Comparison of ENCODE assay signal across 1 cellular context in the genomic region with DNA sequence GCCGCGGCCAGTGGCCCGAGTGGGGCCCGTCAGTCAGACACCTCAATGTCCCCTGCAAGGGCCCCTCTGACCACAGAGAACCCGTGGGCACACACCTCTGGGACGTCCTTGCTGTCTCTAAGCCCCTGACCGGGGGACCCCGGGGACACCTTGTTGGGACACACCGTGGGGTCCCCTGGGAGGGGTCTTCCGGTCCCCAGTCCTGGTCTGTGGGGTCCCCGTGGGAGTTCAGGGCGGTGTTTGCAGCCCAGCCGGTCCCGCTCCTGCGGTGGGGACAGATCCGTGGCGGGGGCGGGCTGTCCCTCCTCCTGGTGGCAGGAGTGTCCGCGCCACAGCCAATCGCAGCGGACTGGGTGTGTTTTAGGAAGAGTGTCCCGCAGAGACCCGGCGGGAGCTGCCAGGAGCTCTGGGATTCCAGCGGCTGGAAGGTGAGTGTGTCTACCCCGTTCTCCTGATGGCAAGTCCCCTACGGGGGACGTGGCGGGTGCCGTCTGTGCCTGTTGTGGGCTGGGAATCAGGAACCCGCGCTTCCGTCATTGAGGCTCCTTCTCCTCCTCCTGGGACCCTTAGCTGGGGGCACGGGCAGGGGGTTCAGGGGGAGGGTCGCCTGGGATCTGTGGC.
TF ChIP-seq lines count a peak whose summit lies in the region.

No MANE protein-coding gene starts in this region.

TF ChIP-seq in HepG2, 621 proteins besides CTCF, POLR2A, EP300 and RAD21 (continued from another document and continues in another):
- TF ChIP-seq, protein P1, sequence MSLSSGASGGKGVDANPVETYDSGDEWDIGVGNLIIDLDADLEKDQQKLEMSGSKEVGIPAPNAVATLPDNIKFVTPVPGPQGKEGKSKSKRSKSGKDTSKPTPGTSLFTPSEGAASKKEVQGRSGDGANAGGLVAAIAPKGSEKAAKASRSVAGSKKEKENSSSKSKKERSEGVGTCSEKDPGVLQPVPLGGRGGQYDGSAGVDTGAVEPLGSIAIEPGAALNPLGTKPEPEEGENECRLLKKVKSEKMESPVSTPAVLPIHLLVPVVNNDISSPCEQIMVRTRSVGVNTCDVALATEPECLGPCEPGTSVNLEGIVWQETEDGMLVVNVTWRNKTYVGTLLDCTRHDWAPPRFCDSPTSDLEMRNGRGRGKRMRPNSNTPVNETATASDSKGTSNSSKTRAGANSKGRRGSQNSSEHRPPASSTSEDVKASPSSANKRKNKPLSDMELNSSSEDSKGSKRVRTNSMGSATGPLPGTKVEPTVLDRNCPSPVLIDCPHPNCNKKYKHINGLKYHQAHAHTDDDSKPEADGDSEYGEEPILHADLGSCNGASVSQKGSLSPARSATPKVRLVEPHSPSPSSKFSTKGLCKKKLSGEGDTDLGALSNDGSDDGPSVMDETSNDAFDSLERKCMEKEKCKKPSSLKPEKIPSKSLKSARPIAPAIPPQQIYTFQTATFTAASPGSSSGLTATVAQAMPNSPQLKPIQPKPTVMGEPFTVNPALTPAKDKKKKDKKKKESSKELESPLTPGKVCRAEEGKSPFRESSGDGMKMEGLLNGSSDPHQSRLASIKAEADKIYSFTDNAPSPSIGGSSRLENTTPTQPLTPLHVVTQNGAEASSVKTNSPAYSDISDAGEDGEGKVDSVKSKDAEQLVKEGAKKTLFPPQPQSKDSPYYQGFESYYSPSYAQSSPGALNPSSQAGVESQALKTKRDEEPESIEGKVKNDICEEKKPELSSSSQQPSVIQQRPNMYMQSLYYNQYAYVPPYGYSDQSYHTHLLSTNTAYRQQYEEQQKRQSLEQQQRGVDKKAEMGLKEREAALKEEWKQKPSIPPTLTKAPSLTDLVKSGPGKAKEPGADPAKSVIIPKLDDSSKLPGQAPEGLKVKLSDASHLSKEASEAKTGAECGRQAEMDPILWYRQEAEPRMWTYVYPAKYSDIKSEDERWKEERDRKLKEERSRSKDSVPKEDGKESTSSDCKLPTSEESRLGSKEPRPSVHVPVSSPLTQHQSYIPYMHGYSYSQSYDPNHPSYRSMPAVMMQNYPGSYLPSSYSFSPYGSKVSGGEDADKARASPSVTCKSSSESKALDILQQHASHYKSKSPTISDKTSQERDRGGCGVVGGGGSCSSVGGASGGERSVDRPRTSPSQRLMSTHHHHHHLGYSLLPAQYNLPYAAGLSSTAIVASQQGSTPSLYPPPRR (CRISPR knock-in tag; IDR thresholded peaks at IDR 0.05; ENCODE audit: borderline replicate concordance) = no peak; the same call in 1 of the 2 replicates
- TF ChIP-seq MAZ (IDR thresholded peaks at IDR 0.05; ENCODE audit: borderline replicate concordance, low read depth, low read length) (no peak; the same call in 1 of the 2 replicates), MAZ (CRISPR knock-in tag; IDR thresholded peaks at IDR 0.05; ENCODE audit: low read depth) (no peak; the same call in 1 of the 2 replicates), MTA3 (CRISPR knock-in tag; IDR thresholded peaks at IDR 0.05) (no peak), ZNF451 (CRISPR knock-in tag; IDR thresholded peaks at IDR 0.05) (0 out of 2 replicates have a peak, but pooled peaks have one; percentile 58), NFYB (CRISPR knock-in tag; IDR thresholded peaks at IDR 0.05) (peak; percentile 88), ELF4 (CRISPR knock-in tag; IDR thresholded peaks at IDR 0.05; ENCODE audit: borderline replicate concordance) (no peak), ARID2 (CRISPR knock-in tag; IDR thresholded peaks at IDR 0.05; ENCODE audit: borderline replicate concordance) (0 out of 2 replicates have a peak, but pooled peaks have one; percentile 3), SMAD3 (CRISPR knock-in tag; IDR thresholded peaks at IDR 0.05) (peak; percentile 37), JUNB (CRISPR knock-in tag; IDR thresholded peaks at IDR 0.05; ENCODE audit: borderline replicate concordance) (no peak), ZNF746 (CRISPR knock-in tag; IDR thresholded peaks at IDR 0.05) (peak; percentile 91), PITX1 (CRISPR knock-in tag; IDR thresholded peaks at IDR 0.05) (no peak), ZNF605 (CRISPR knock-in tag; IDR thresholded peaks at IDR 0.05) (0 out of 2 replicates have a peak, but pooled peaks have one; percentile 10), MIER3 (CRISPR knock-in tag; IDR thresholded peaks at IDR 0.05; ENCODE audit: borderline replicate concordance) (no peak), NR3C1 (CRISPR knock-in tag; IDR thresholded peaks at IDR 0.05) (no peak), ZNF33B (CRISPR knock-in tag; IDR thresholded peaks at IDR 0.05) (no peak), SP5 (CRISPR knock-in tag; IDR thresholded peaks at IDR 0.05; ENCODE audit: borderline replicate concordance, low read depth) (peak; percentile 46; the same call in 1 of the 2 replicates), MAF1 (CRISPR knock-in tag; IDR thresholded peaks at IDR 0.05; ENCODE audit: borderline replicate concordance) (peak; percentile 19; the same call in 1 of the 2 replicates), RBM39 (IDR thresholded peaks at IDR 0.05; ENCODE audit: low read depth, low read length, poor library complexity, severe bottlenecking) (peak; percentile 69), TCF7 (IDR thresholded peaks at IDR 0.05; ENCODE audit: low read depth) (no peak), ZNF780A (CRISPR knock-in tag; IDR thresholded peaks at IDR 0.05) (0 out of 2 replicates have a peak, but pooled peaks have one; percentile 73), MEIS1 (CRISPR knock-in tag; IDR thresholded peaks at IDR 0.05; ENCODE audit: borderline replicate concordance) (0 out of 2 replicates have a peak, but pooled peaks have one; percentile 1), FOSL2 (CRISPR knock-in tag; IDR thresholded peaks at IDR 0.05) (no peak; the same call in 1 of the 2 replicates)
- TF ChIP-seq, protein P2, sequence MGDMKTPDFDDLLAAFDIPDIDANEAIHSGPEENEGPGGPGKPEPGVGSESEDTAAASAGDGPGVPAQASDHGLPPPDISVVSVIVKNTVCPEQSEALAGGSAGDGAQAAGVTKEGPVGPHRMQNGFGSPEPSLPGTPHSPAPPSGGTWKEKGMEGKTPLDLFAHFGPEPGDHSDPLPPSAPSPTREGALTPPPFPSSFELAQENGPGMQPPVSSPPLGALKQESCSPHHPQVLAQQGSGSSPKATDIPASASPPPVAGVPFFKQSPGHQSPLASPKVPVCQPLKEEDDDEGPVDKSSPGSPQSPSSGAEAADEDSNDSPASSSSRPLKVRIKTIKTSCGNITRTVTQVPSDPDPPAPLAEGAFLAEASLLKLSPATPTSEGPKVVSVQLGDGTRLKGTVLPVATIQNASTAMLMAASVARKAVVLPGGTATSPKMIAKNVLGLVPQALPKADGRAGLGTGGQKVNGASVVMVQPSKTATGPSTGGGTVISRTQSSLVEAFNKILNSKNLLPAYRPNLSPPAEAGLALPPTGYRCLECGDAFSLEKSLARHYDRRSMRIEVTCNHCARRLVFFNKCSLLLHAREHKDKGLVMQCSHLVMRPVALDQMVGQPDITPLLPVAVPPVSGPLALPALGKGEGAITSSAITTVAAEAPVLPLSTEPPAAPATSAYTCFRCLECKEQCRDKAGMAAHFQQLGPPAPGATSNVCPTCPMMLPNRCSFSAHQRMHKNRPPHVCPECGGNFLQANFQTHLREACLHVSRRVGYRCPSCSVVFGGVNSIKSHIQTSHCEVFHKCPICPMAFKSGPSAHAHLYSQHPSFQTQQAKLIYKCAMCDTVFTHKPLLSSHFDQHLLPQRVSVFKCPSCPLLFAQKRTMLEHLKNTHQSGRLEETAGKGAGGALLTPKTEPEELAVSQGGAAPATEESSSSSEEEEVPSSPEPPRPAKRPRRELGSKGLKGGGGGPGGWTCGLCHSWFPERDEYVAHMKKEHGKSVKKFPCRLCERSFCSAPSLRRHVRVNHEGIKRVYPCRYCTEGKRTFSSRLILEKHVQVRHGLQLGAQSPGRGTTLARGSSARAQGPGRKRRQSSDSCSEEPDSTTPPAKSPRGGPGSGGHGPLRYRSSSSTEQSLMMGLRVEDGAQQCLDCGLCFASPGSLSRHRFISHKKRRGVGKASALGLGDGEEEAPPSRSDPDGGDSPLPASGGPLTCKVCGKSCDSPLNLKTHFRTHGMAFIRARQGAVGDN (CRISPR knock-in tag; IDR thresholded peaks at IDR 0.05) = peak; percentile 54; the same call in 1 of the 2 replicates
- TF ChIP-seq, protein P3, sequence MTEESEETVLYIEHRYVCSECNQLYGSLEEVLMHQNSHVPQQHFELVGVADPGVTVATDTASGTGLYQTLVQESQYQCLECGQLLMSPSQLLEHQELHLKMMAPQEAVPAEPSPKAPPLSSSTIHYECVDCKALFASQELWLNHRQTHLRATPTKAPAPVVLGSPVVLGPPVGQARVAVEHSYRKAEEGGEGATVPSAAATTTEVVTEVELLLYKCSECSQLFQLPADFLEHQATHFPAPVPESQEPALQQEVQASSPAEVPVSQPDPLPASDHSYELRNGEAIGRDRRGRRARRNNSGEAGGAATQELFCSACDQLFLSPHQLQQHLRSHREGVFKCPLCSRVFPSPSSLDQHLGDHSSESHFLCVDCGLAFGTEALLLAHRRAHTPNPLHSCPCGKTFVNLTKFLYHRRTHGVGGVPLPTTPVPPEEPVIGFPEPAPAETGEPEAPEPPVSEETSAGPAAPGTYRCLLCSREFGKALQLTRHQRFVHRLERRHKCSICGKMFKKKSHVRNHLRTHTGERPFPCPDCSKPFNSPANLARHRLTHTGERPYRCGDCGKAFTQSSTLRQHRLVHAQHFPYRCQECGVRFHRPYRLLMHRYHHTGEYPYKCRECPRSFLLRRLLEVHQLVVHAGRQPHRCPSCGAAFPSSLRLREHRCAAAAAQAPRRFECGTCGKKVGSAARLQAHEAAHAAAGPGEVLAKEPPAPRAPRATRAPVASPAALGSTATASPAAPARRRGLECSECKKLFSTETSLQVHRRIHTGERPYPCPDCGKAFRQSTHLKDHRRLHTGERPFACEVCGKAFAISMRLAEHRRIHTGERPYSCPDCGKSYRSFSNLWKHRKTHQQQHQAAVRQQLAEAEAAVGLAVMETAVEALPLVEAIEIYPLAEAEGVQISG (CRISPR knock-in tag; IDR thresholded peaks at IDR 0.05) = peak; percentile 51
- TF ChIP-seq, protein P4, sequence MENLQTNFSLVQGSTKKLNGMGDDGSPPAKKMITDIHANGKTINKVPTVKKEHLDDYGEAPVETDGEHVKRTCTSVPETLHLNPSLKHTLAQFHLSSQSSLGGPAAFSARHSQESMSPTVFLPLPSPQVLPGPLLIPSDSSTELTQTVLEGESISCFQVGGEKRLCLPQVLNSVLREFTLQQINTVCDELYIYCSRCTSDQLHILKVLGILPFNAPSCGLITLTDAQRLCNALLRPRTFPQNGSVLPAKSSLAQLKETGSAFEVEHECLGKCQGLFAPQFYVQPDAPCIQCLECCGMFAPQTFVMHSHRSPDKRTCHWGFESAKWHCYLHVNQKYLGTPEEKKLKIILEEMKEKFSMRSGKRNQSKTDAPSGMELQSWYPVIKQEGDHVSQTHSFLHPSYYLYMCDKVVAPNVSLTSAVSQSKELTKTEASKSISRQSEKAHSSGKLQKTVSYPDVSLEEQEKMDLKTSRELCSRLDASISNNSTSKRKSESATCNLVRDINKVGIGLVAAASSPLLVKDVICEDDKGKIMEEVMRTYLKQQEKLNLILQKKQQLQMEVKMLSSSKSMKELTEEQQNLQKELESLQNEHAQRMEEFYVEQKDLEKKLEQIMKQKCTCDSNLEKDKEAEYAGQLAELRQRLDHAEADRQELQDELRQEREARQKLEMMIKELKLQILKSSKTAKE (CRISPR knock-in tag; IDR thresholded peaks at IDR 0.05; ENCODE audit: borderline replicate concordance) = peak; percentile 31; the same call in 1 of the 2 replicates
- TF ChIP-seq, protein P5, sequence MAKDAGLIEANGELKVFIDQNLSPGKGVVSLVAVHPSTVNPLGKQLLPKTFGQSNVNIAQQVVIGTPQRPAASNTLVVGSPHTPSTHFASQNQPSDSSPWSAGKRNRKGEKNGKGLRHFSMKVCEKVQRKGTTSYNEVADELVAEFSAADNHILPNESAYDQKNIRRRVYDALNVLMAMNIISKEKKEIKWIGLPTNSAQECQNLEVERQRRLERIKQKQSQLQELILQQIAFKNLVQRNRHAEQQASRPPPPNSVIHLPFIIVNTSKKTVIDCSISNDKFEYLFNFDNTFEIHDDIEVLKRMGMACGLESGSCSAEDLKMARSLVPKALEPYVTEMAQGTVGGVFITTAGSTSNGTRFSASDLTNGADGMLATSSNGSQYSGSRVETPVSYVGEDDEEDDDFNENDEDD (CRISPR knock-in tag; IDR thresholded peaks at IDR 0.05; ENCODE audit: borderline replicate concordance) = peak; percentile 19; the same call in 1 of the 2 replicates
- TF ChIP-seq, protein P6, sequence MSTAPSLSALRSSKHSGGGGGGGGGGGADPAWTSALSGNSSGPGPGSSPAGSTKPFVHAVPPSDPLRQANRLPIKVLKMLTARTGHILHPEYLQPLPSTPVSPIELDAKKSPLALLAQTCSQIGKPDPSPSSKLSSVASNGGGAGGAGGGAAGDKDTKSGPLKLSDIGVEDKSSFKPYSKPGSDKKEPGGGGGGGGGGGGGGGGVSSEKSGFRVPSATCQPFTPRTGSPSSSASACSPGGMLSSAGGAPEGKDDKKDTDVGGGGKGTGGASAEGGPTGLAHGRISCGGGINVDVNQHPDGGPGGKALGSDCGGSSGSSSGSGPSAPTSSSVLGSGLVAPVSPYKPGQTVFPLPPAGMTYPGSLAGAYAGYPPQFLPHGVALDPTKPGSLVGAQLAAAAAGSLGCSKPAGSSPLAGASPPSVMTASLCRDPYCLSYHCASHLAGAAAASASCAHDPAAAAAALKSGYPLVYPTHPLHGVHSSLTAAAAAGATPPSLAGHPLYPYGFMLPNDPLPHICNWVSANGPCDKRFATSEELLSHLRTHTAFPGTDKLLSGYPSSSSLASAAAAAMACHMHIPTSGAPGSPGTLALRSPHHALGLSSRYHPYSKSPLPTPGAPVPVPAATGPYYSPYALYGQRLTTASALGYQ (CRISPR knock-in tag; IDR thresholded peaks at IDR 0.05) = no peak
- TF ChIP-seq, protein P7, sequence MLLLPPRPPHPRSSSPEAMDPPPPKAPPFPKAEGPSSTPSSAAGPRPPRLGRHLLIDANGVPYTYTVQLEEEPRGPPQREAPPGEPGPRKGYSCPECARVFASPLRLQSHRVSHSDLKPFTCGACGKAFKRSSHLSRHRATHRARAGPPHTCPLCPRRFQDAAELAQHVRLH (CRISPR knock-in tag; IDR thresholded peaks at IDR 0.05; ENCODE audit: borderline replicate concordance, low read depth) = no peak; the same call in 1 of the 2 replicates
- TF ChIP-seq, protein P8, sequence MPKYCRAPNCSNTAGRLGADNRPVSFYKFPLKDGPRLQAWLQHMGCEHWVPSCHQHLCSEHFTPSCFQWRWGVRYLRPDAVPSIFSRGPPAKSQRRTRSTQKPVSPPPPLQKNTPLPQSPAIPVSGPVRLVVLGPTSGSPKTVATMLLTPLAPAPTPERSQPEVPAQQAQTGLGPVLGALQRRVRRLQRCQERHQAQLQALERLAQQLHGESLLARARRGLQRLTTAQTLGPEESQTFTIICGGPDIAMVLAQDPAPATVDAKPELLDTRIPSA (CRISPR knock-in tag; IDR thresholded peaks at IDR 0.05; ENCODE audit: borderline replicate concordance) = no peak
